Comparison of ENCODE assay signal across 17 cellular contexts in genomic region chr16:56864910-56865309, GRCh38. TPM values are rescaled to one million over a fixed set of nuclear protein-coding genes. Genes with fewer than 3 reads are reported as not detected.
DNase-seq lines count a peak whose midpoint lies in the region; ATAC-seq, FAIRE-seq and TF ChIP-seq lines count a peak whose summit lies in the region.
"Had no signal": no experiment of that assay in that cellular context is flagged by ENCODE, and none has a peak within 500 bp of the region (broad histone marks: within the 10 kb centered on the region; RNA-seq: fewer than 3 reads in every experiment).

Gene SLC12A3, plus strand, starts transcription at chr16:56865207. Its CDS starts 29 bp downstream, at chr16:56865236.

- H3K23me2 ChIP-seq in H1 (ENCODE audit: low read depth, low read length): no peaks in the 10 kb centered on the region; the same call in 1 of the 2 replicates

- H4K5ac ChIP-seq in H1 (ENCODE audit: insufficient read length, low read depth, low read length): no peak within 1 kb of the TSS

- no peak within 1 kb of the TSS for H4K91ac ChIP-seq in H1 (replicated peaks; ENCODE audit: insufficient read length, low read length)

- CTCF ChIA-PET in SK-N-SH (lab: Yijun Ruan, JAX) (interaction anchor here (0.9 to 5.1 kb wide), 4 partner anchors 35 to 99 kb away, joined by 3 to 56 read pairs (median 5); no protein-coding TSS in a partner anchor), H1 (lab: Charles Lee; ENCODE audit: partially characterized antibody) (interaction anchor here (0.6 to 6.3 kb wide), 6 partner anchors 10 to 168 kb away, joined by 3 to 102 read pairs (median 19); no protein-coding TSS in a partner anchor)

- TF ChIP-seq RAD21 in SK-N-SH (IDR thresholded peaks at IDR 0.05; ENCODE audit: low read length) (no peak), H1 (IDR thresholded peaks at IDR 0.05 in 1 of 2, conservative IDR thresholded peaks at IDR 0.05 in 1 of 2; ENCODE audit: low read depth in 2 of 2, low read length in 2 of 2) (no peak)

- H3K18ac ChIP-seq in H1 (ENCODE audit: extremely low read depth, low read length): no peak within 1 kb of the TSS

- H2BK20ac ChIP-seq in H1 (ENCODE audit: low read length): no peak within 1 kb of the TSS

- intact Hi-C loops in gastrocnemius medialis (cut with DNase I; ENCODE audit: low total_unique reads): loop anchor here (5.0 kb wide), 1 partner anchor 67 kb away; the partner anchor contains the start of gene HERPUD1

- H2BK5ac ChIP-seq in H1 (ENCODE audit: low read depth, low read length): no peak within 1 kb of the TSS

- no peaks in the 10 kb centered on the region for H4K20me1 ChIP-seq in SK-N-SH (ENCODE audit: insufficient read depth)
- H4K20me1 ChIP-seq in H1 (replicated peaks in 1 of 2; ENCODE audit: control insufficient read depth in 1 of 2, insufficient read depth in 2 of 2, low read length in 2 of 2): no peaks in the 10 kb centered on the region

- H3F3A ChIP-seq in SK-N-SH (replicated peaks; ENCODE audit: insufficient read depth): no peaks in the 10 kb centered on the region

- no peak within 1 kb of the TSS for H2BK15ac ChIP-seq in H1 (ENCODE audit: low read length)

- DNase-seq in SK-N-SH: peak; percentile 64
- DNase-seq in H7: peak; percentile 46
- DNase-seq in H1 (ENCODE audit: low read depth in 1 of 2, low spot score in 2 of 2): no peak
- no peak for DNase-seq in gastrocnemius medialis
- DNase-seq in NCI-H345 (lab: John Stamatoyannopoulos, UW): no peak
- DNase-seq: C1 segment of cervical spinal cord, DMS53, KBM-7, NCI-H1048, NCI-H146, NCI-H2081 treated with DMSO at 0.1 percent for 48 hours had no signal

- no peak within 1 kb of the TSS for H2AFZ ChIP-seq in SK-N-SH (ENCODE audit: low read depth)
- H2AFZ ChIP-seq in H1 (ENCODE audit: low read length): no peak within 1 kb of the TSS
- H2AFZ ChIP-seq in parathyroid adenoma: peak within 1 kb of the TSS; percentile 41

- TF ChIP-seq CTCF in SK-N-SH (IDR thresholded peaks at IDR 0.05): no peak
- no peak for TF ChIP-seq CTCF in H1 (IDR thresholded peaks at IDR 0.05; ENCODE audit: control extremely low read depth in 1 of 3, insufficient read depth in 1 of 3, low read depth in 1 of 3, low read length in 3 of 3)
- TF ChIP-seq CTCF in parathyroid adenoma (IDR thresholded peaks at IDR 0.05): no peak
- no peak for TF ChIP-seq CTCF in gastrocnemius medialis (IDR thresholded peaks at IDR 0.05 in 4 of 5, conservative IDR thresholded peaks at IDR 0.05 in 1 of 5)

- H3K27ac ChIP-seq in SK-N-SH (ENCODE audit: low read depth in 2 of 2, low read length in 1 of 2): no peak within 1 kb of the TSS
- H3K27ac ChIP-seq in H1 (ENCODE audit: low read depth, low read length): no peak within 1 kb of the TSS
- H3K27ac ChIP-seq in parathyroid adenoma: no peak within 1 kb of the TSS
- no peak within 1 kb of the TSS for H3K27ac ChIP-seq in gastrocnemius medialis
- H3K27ac ChIP-seq: 22Rv1 had no signal

- H3K36me3 ChIP-seq in SK-N-SH (replicated peaks in 1 of 2; ENCODE audit: control insufficient read depth in 1 of 2, insufficient read depth in 2 of 2, low read length in 1 of 2): no peaks in the 10 kb centered on the region
- no peaks in the 10 kb centered on the region for H3K36me3 ChIP-seq in H7 (replicated peaks; ENCODE audit: control insufficient read depth, insufficient read depth, low read length)
- H3K36me3 ChIP-seq in H1 (ENCODE audit: control insufficient read depth in 2 of 4, insufficient read depth in 4 of 4, low read length in 3 of 4): no peaks in the 10 kb centered on the region
- H3K36me3 ChIP-seq in parathyroid adenoma (ENCODE audit: control insufficient read depth, insufficient read depth, low read length): no peaks in the 10 kb centered on the region
- no peaks in the 10 kb centered on the region for H3K36me3 ChIP-seq in gastrocnemius medialis

- H3K27me3 ChIP-seq in SK-N-SH (ENCODE audit: insufficient read depth): no peaks in the 10 kb centered on the region
- no peaks in the 10 kb centered on the region for H3K27me3 ChIP-seq in H7 (ENCODE audit: control insufficient read depth, insufficient read depth, low read length)
- no peaks in the 10 kb centered on the region for H3K27me3 ChIP-seq in H1 (replicated peaks in 1 of 4; ENCODE audit: control insufficient read depth in 3 of 4, extremely low read depth in 1 of 4, insufficient read depth in 3 of 4, low read length in 3 of 4)
- no peaks in the 10 kb centered on the region for H3K27me3 ChIP-seq in parathyroid adenoma (ENCODE audit: control insufficient read depth, insufficient read depth, low read length)
- no peaks in the 10 kb centered on the region for H3K27me3 ChIP-seq in gastrocnemius medialis

- TF ChIP-seq EP300 in SK-N-SH (IDR thresholded peaks at IDR 0.05; ENCODE audit: borderline replicate concordance in 1 of 2, low read depth in 1 of 2, low read length in 1 of 2) (peak in 1 of 2 experiments; percentile 26; a peak in 1 of 4 replicates), H1 (IDR thresholded peaks at IDR 0.05; ENCODE audit: borderline replicate concordance in 1 of 2, low read depth in 2 of 2, low read length in 2 of 2) (no peak)

- H2BK120ac ChIP-seq in H1 (replicated peaks; ENCODE audit: low read depth, low read length): no peak within 1 kb of the TSS

- H3K4me2 ChIP-seq in SK-N-SH: no peak within 1 kb of the TSS
- H3K4me2 ChIP-seq in H1 (ENCODE audit: insufficient read depth in 1 of 2, low read depth in 2 of 2, low read length in 2 of 2): no peak within 1 kb of the TSS
- H3K4me2 ChIP-seq in parathyroid adenoma (ENCODE audit: low read length): no peak within 1 kb of the TSS

- H2BK12ac ChIP-seq in H1 (ENCODE audit: low read depth, low read length): no peak within 1 kb of the TSS

- H3K9ac ChIP-seq in SK-N-SH (no peak within 1 kb of the TSS), H1 (replicated peaks in 1 of 4; ENCODE audit: extremely low read depth in 1 of 4, low read depth in 3 of 4, low read length in 3 of 4) (no peak within 1 kb of the TSS), parathyroid adenoma (no peak within 1 kb of the TSS)

- H3K4ac ChIP-seq in H1 (replicated peaks; ENCODE audit: insufficient read length, low read depth, low read length): no peak within 1 kb of the TSS

- no peak within 1 kb of the TSS for H3K4me3 ChIP-seq in SK-N-SH (ENCODE audit: low read depth in 2 of 2, low read length in 1 of 2)
- no peak within 1 kb of the TSS for H3K4me3 ChIP-seq in H7 (ENCODE audit: insufficient read depth, low read depth, low read length)
- no peak within 1 kb of the TSS for H3K4me3 ChIP-seq in H1 (ENCODE audit: extremely low read depth in 1 of 4, insufficient read depth in 2 of 4, low read depth in 3 of 4, low read length in 4 of 4)
- no peak within 1 kb of the TSS for H3K4me3 ChIP-seq in parathyroid adenoma (ENCODE audit: low read depth, low read length)
- no peak within 1 kb of the TSS for H3K4me3 ChIP-seq in gastrocnemius medialis

- peak within 1 kb of the TSS; percentile 35; the same call in 1 of the 2 replicates for H4K8ac ChIP-seq in H1 (ENCODE audit: extremely low read depth, insufficient read depth, low read length)

- WGBS in SK-N-SH (ENCODE audit: low lambda C conversion rate): 60% methylated on average over 5 of the region's 12 CpGs
- 87% methylated on average over 12 of the region's 12 CpGs; no CpG with 5 or more reads in 1 of the 2 experiments for WGBS in H1 (ENCODE audit: extremely low coverage in 1 of 2, insufficient coverage in 1 of 2, insufficient read length in 1 of 2, insufficient replicate concordance in 2 of 2, low coverage in 1 of 2, low lambda C conversion rate in 2 of 2, missing lambda C conversion rate in 1 of 2), 2 experiments

- H3K14ac ChIP-seq in H1 (ENCODE audit: insufficient read length): no peak within 1 kb of the TSS

- no peak within 1 kb of the TSS for H3K56ac ChIP-seq in H1 (replicated peaks; ENCODE audit: insufficient read length, low read depth, low read length)

- in situ Hi-C loops in gastrocnemius medialis (cut with MboI; ENCODE audit: low sequenced_read_pairs in 4 of 4): loop anchor here (10.0 kb wide), 2 partner anchors 90 to 180 kb away; no protein-coding TSS in a partner anchor

- no peak within 1 kb of the TSS for H3K23ac ChIP-seq in H1 (ENCODE audit: insufficient read length)

- H2AK5ac ChIP-seq in H1 (ENCODE audit: low read depth, low read length): no peak within 1 kb of the TSS

- H3K9me2 ChIP-seq in SK-N-SH: no peaks in the 10 kb centered on the region

- ATAC-seq in SK-N-SH treated with all-trans-retinoic acid at 6 μM for 48 hours (no peak), gastrocnemius medialis (no peak), GM18517 (IDR thresholded peaks at IDR 0.05; ENCODE audit: unreplicated experiment) (no peak)
- ATAC-seq: Right ventricle myocardium inferior had no signal

- H3K4me1 ChIP-seq in SK-N-SH (ENCODE audit: control insufficient read depth in 1 of 2, insufficient read depth in 2 of 2, low read depth in 1 of 2, low read length in 1 of 2) (peaks cover 0 to 32% of the 10 kb centered on the region in 2 experiments; a peak in 1 of 4 replicates), H1 (replicated peaks in 1 of 4; ENCODE audit: control insufficient read depth in 3 of 4, insufficient read depth in 4 of 4, low read length in 3 of 4) (peaks cover 0 to 3% (median 0%) of the 10 kb centered on the region in 4 experiments; a peak in 2 of 7 replicates), parathyroid adenoma (peaks cover 21% of the 10 kb centered on the region), gastrocnemius medialis (peaks cover 5 to 6% of the 10 kb centered on the region in 2 donors)

- H3K79me2 ChIP-seq in SK-N-SH (ENCODE audit: insufficient read depth): no peaks in the 10 kb centered on the region
- H3K79me2 ChIP-seq in H1 (ENCODE audit: control insufficient read depth in 1 of 2, insufficient read depth in 2 of 2, low read length in 2 of 2): no peaks in the 10 kb centered on the region
- peaks cover 4% of the 10 kb centered on the region for H3K79me2 ChIP-seq in parathyroid adenoma

- TF ChIP-seq POLR2A in H1 (IDR thresholded peaks at IDR 0.05; ENCODE audit: control extremely low read depth in 1 of 2, low read depth in 2 of 2, low read length in 2 of 2) (no peak), gastrocnemius medialis (IDR thresholded peaks at IDR 0.05) (no peak)

- POLR2A ChIA-PET in SK-N-SH (lab: Yijun Ruan, JAX) (interaction anchor here (1.1 kb wide), 1 partner anchor 69 kb away, joined by 3 read pairs; no protein-coding TSS in a partner anchor), H1 (lab: Charles Lee; ENCODE audit: partially characterized antibody) (interaction anchor here (3.1 kb wide), 1 partner anchor 66 kb away, joined by 12 read pairs; no protein-coding TSS in a partner anchor)

- H3K79me1 ChIP-seq in H1 (ENCODE audit: low read depth, low read length): no peaks in the 10 kb centered on the region

- no peak for FAIRE-seq in H1 (lab: Jason Lieb, UNC)
- FAIRE-seq: HTR-8/SVneo had no signal

- H3K9me3 ChIP-seq in SK-N-SH (no peaks in the 10 kb centered on the region), H1 (ENCODE audit: insufficient read depth in 2 of 2, low read depth in 1 of 2, low read length in 1 of 2) (no peaks in the 10 kb centered on the region), parathyroid adenoma (ENCODE audit: control insufficient read depth, low read length) (no peaks in the 10 kb centered on the region), gastrocnemius medialis (no peaks in the 10 kb centered on the region)

RNA-seq across cellular contexts. Expression of gene SLC12A3, which starts in this region (rescaled TPM):
- polyA plus RNA-seq in SK-N-SH (2012; rRNA removed) (not detected in 2 replicates), H1 (2011; rRNA removed) (0.03 TPM in 1 of 2 replicates, not detected in the other)
- not detected in 2 replicates for polyA plus RNA-seq in SK-N-SH (2012; cell fraction: cytosol; rRNA removed)
- polyA plus RNA-seq in SK-N-SH (2012; cell fraction: nucleus; rRNA removed): not detected in 2 replicates
- not detected in 2 replicates for total RNA-seq in H7 (2014; rRNA removed; shearing (Covaris generic))
- total RNA-seq in H1 (2021; fragmentation: NEBNext Ultra II Directional; extraction: Animal tissue kit (Norgen Biotek cat#: 25700)): not detected in 2 replicates
- 0.04 TPM for polyA plus RNA-seq in H1 (2011; cell fraction: cytosol; rRNA removed)
- 0.04 TPM for polyA plus RNA-seq in H1 (2011; cell fraction: nucleus; rRNA removed)
- polyA plus RNA-seq in H1 (2012, experiment 1 of 2): not detected in 4 replicates
- not detected for polyA plus RNA-seq in H1 (2012, experiment 2 of 2)
- 0.02 TPM for polyA plus RNA-seq in H1 (2013, experiment 1 of 2)
- polyA plus RNA-seq in H1 (2013, experiment 2 of 2): 0.02 TPM
- 0.06 and 0.07 TPM in 2 replicates for polyA minus RNA-seq in H1 (2011; rRNA and poly(A)+ RNA removed)
- 1.1 TPM for polyA minus RNA-seq in H1 (2011; cell fraction: cytosol; rRNA and poly(A)+ RNA removed)
- polyA minus RNA-seq in H1 (2011; cell fraction: nucleus; rRNA and poly(A)+ RNA removed): 0.40 TPM
- not detected for total RNA-seq in gastrocnemius medialis
- total RNA-seq: Right ventricle myocardium inferior had no signal

Comparison
In these comparisons a context has a peak if more than half of its experiments do, and no peak if none do; other contexts are left out.
1. Peak in DNase-seq in SK-N-SH; RNA of the gene not detected or under 1 TPM.
2. Peak in DNase-seq in H7; RNA of the gene not detected or under 1 TPM.